9 cellular contexts compared by ENCODE assay signal in genomic region chr4:20428410-20429160, GRCh38.
DNase-seq lines count a peak whose midpoint lies in the region; ATAC-seq, FAIRE-seq and TF ChIP-seq lines count a peak whose summit lies in the region.
"Had no signal": no experiment of that assay in that cellular context is flagged by ENCODE, and none has a peak within 500 bp of the region (broad histone marks: within the 10 kb centered on the region; RNA-seq: fewer than 3 reads in every experiment).

No MANE protein-coding gene starts in this region.

- no peaks in the 10 kb centered on the region for H3K36me3 ChIP-seq in astrocyte (ENCODE audit: insufficient read depth, low read length)
- H3K36me3 ChIP-seq: esophagus squamous epithelium had no signal

- no peak overlapping the region for H2AFZ ChIP-seq in astrocyte (ENCODE audit: low read depth, low read length)

- H4K20me1 ChIP-seq in astrocyte (ENCODE audit: insufficient read depth, low read length): no peaks in the 10 kb centered on the region

- H3K9me3 ChIP-seq in astrocyte (ENCODE audit: insufficient read depth, low read depth, low read length): no peaks in the 10 kb centered on the region
- H3K9me3 ChIP-seq: esophagus squamous epithelium had no signal

- no peak overlapping the region for H3K9ac ChIP-seq in astrocyte (ENCODE audit: low read length)

- peaks cover 3% of the 10 kb centered on the region for H3K4me1 ChIP-seq in astrocyte (ENCODE audit: insufficient read depth, low read length)
- H3K4me1 ChIP-seq: esophagus squamous epithelium had no signal

- H3K27me3 Mint-ChIP-seq in HFFc6 (ENCODE audit: insufficient read depth) (no peaks in the 10 kb centered on the region; the same call in 1 of the 2 replicates), astrocyte (ENCODE audit: low read depth, unreplicated experiment) (no peaks in the 10 kb centered on the region), nephron (ENCODE audit: low read depth) (no peaks in the 10 kb centered on the region)
- peaks cover 10% of the 10 kb centered on the region for H3K27me3 Mint-ChIP-seq in activated CD4-positive, alpha-beta T cell treated with anti-CD3 and anti-CD28 coated beads, Interleukin-2, amount 10 ng/mL, durations not matched to agents 7 days and 5 days

- TF ChIP-seq CTCF in GM10248 (IDR thresholded peaks at IDR 0.05; ENCODE audit: control extremely low read depth, extremely low read depth, low read depth, missing control alignments) (peak; percentile 17), HFFc6 (IDR thresholded peaks at IDR 0.05) (peak; percentile 54), astrocyte (IDR thresholded peaks at IDR 0.05; ENCODE audit: insufficient read depth, low read depth, low read length) (peak; percentile 11), nephron (IDR thresholded peaks at IDR 0.05; ENCODE audit: unreplicated experiment in 3 of 3) (peak in 2 of 3 experiments; percentile 32 to 52)

- H3K79me2 ChIP-seq in astrocyte (ENCODE audit: insufficient read depth, low read length): no peaks in the 10 kb centered on the region

- H3K9me3 Mint-ChIP-seq in HFFc6 (no peaks in the 10 kb centered on the region), astrocyte (ENCODE audit: unreplicated experiment) (no peaks in the 10 kb centered on the region), nephron (no peaks in the 10 kb centered on the region)
- no peaks in the 10 kb centered on the region for H3K9me3 Mint-ChIP-seq in activated CD4-positive, alpha-beta T cell treated with anti-CD3 and anti-CD28 coated beads, Interleukin-2, amount 10 ng/mL, durations not matched to agents 7 days and 5 days

- H3K4me3 ChIP-seq in astrocyte (ENCODE audit: insufficient read depth, low read depth, low read length): no peak overlapping the region
- H3K4me3 ChIP-seq: esophagus squamous epithelium had no signal

- DNase-seq in GM10248 (ENCODE audit: extremely low spot score) (no peak), HFFc6 (no peak), astrocyte (ENCODE audit: low read depth) (no peak), DMS114 treated with DMSO at 0.1 percent for 48 hours (lab: John Stamatoyannopoulos, UW; ENCODE audit: unreplicated experiment) (no peak), NOMO-1 treated with DMSO at 0.1 percent for 48 hours (lab: John Stamatoyannopoulos, UW; ENCODE audit: unreplicated experiment) (no peak)
- DNase-seq in activated CD4-positive, alpha-beta T cell treated with anti-CD3 and anti-CD28 coated beads, Interleukin-2, amount 10 ng/mL, durations not matched to agents 7 days and 5 days: no peak
- DNase-seq: esophagus squamous epithelium had no signal

- no peaks in the 10 kb centered on the region for H3K27me3 ChIP-seq in astrocyte (ENCODE audit: insufficient read depth, low read length)
- H3K27me3 ChIP-seq: esophagus squamous epithelium had no signal

- H3K27ac Mint-ChIP-seq in HFFc6 (peak overlapping the region; percentile 35; the same call in 1 of the 2 replicates), astrocyte (ENCODE audit: unreplicated experiment) (no peak overlapping the region), nephron (peak overlapping the region in 1 of 3 experiments; percentile 65)
- H3K27ac Mint-ChIP-seq in activated CD4-positive, alpha-beta T cell treated with anti-CD3 and anti-CD28 coated beads, Interleukin-2, amount 10 ng/mL, durations not matched to agents 7 days and 5 days: no peak overlapping the region

- POLR2A ChIA-PET in GM10248 (lab: Yijun Ruan, JAX): no interaction called here
- POLR2A ChIA-PET in activated CD4-positive, alpha-beta T cell treated with anti-CD3 and anti-CD28 coated beads, Interleukin-2, amount 10 ng/mL, durations not matched to agents 7 days and 5 days (lab: Charles Lee): no interaction called here

- H3K36me3 Mint-ChIP-seq in HFFc6 (ENCODE audit: low read depth) (no peaks in the 10 kb centered on the region), astrocyte (ENCODE audit: low read depth, unreplicated experiment) (no peaks in the 10 kb centered on the region), nephron (ENCODE audit: low read depth) (no peaks in the 10 kb centered on the region)
- no peaks in the 10 kb centered on the region for H3K36me3 Mint-ChIP-seq in activated CD4-positive, alpha-beta T cell treated with anti-CD3 and anti-CD28 coated beads, Interleukin-2, amount 10 ng/mL, durations not matched to agents 7 days and 5 days (ENCODE audit: low read depth)

- FAIRE-seq in astrocyte (lab: Jason Lieb, UNC): peak; percentile 13

- ATAC-seq in HG02840 (IDR thresholded peaks at IDR 0.05; ENCODE audit: low FRiP score, unreplicated experiment): no peak

- H3K4me3 Mint-ChIP-seq in HFFc6 (no peak overlapping the region), astrocyte (ENCODE audit: unreplicated experiment) (no peak overlapping the region), nephron (no peak overlapping the region)
- H3K4me3 Mint-ChIP-seq in activated CD4-positive, alpha-beta T cell treated with anti-CD3 and anti-CD28 coated beads, Interleukin-2, amount 10 ng/mL, durations not matched to agents 7 days and 5 days: no peak overlapping the region

- CTCF ChIA-PET in GM10248 (lab: Yijun Ruan, JAX): interaction anchor here (1.0 to 1.9 kb wide), 5 partner anchors 10 to 345 kb away, joined by 3 to 7 read pairs (median 4); no protein-coding TSS in a partner anchor
- CTCF ChIA-PET in activated CD4-positive, alpha-beta T cell treated with anti-CD3 and anti-CD28 coated beads, Interleukin-2, amount 10 ng/mL, durations not matched to agents 7 days and 5 days (lab: Charles Lee): no interaction called here

- no peak overlapping the region for H3K27ac ChIP-seq in astrocyte (ENCODE audit: low read depth, low read length)
- H3K27ac ChIP-seq: esophagus squamous epithelium had no signal

- no peak overlapping the region for H3K4me2 ChIP-seq in astrocyte (ENCODE audit: low read length)

- H3K4me1 Mint-ChIP-seq in HFFc6 (ENCODE audit: low read depth): peaks cover 70% of the 10 kb centered on the region
- no peaks in the 10 kb centered on the region for H3K4me1 Mint-ChIP-seq in astrocyte (ENCODE audit: low read depth, unreplicated experiment)
- peaks cover 65% of the 10 kb centered on the region for H3K4me1 Mint-ChIP-seq in nephron
- no peaks in the 10 kb centered on the region for H3K4me1 Mint-ChIP-seq in activated CD4-positive, alpha-beta T cell treated with anti-CD3 and anti-CD28 coated beads, Interleukin-2, amount 10 ng/mL, durations not matched to agents 7 days and 5 days
